Comparison of ENCODE assay signal across 8 cellular contexts in genomic region chr4:108512615-108513505, GRCh38.
A peak's percentile ranks its signal among the peaks of the same experiment; 100 is the strongest.
DNase-seq lines count a peak whose midpoint lies in the region; ATAC-seq and TF ChIP-seq lines count a peak whose summit lies in the region.

No MANE protein-coding gene starts in this region.

- ATAC-seq in GM18867 (IDR thresholded peaks at IDR 0.05; ENCODE audit: unreplicated experiment), result no peak
- ATAC-seq in HG02885 (IDR thresholded peaks at IDR 0.05; ENCODE audit: poor library complexity, unreplicated experiment), result no peak

- TF ChIP-seq EP300 in Ishikawa (IDR thresholded peaks at IDR 0.05; ENCODE audit: borderline replicate concordance), result no peak

- peak; percentile 34; the same call in 1 of the 2 replicates for TF ChIP-seq RAD21 in Ishikawa (IDR thresholded peaks at IDR 0.05; ENCODE audit: low read depth)

- no peak for TF ChIP-seq POLR2A in erythroblast (IDR thresholded peaks at IDR 0.05; ENCODE audit: low read length)

- DNase-seq in COLO668 (lab: John Stamatoyannopoulos, UW; ENCODE audit: unreplicated experiment) (peak; percentile 68), erythroblast (lab: John Stamatoyannopoulos, UW) (peak; percentile 15 to 19), non-pigmented ciliary epithelial cell (ENCODE audit: low read depth) (peak; percentile 42), NCI-H1048 (lab: John Stamatoyannopoulos, UW) (no peak)
- peak; percentile 60 for DNase-seq in activated CD4-positive, alpha-beta T cell treated with anti-CD3 and anti-CD28 coated beads for 48 hours

TF ChIP-seq in Ishikawa, 13 proteins besides CTCF, POLR2A, EP300 and RAD21:
- TF ChIP-seq TCF12 (IDR thresholded peaks at IDR 0.05; ENCODE audit: low read depth) (no peak), TEAD4 (IDR thresholded peaks at IDR 0.05) (no peak), USF1 (IDR thresholded peaks at IDR 0.05) (no peak), REST (IDR thresholded peaks at IDR 0.05; ENCODE audit: low read depth) (no peak), CREB1 (IDR thresholded peaks at IDR 0.05; ENCODE audit: low read depth) (no peak), TAF1 (IDR thresholded peaks at IDR 0.05; ENCODE audit: low read depth) (no peak), ZBTB7A (IDR thresholded peaks at IDR 0.05; ENCODE audit: low read depth) (no peak), EGR1 (IDR thresholded peaks at IDR 0.05) (no peak), NFIC (IDR thresholded peaks at IDR 0.05) (no peak), FOXM1 (IDR thresholded peaks at IDR 0.05; ENCODE audit: borderline replicate concordance, low read depth) (no peak), MAX (IDR thresholded peaks at IDR 0.05) (no peak), YY1 (IDR thresholded peaks at IDR 0.05; ENCODE audit: low read depth) (no peak), CEBPB (IDR thresholded peaks at IDR 0.05) (no peak)
